Comparison of ENCODE assay signal across 1 cellular context in the genomic region with DNA sequence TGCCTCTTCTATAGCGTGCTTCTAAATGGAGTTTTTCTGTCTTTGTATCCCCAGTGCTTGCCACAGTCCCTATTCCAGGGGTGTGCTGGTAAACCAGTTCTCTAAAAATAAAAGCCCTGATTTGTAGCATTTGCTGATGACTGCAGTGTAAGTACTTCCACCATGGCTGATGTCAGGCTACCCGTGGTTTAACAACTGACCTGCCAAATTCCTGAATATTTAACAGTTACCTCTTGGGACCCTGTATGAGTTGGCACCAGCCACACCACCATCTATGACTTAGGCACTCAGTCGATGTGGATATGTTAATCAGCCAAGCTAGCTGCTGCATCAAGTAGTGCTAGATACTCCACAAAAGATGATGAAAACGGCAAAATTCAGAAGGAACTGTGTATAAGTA.
TF ChIP-seq lines count a peak whose summit lies in the region.

No MANE protein-coding gene starts in this region.

TF ChIP-seq in K562, 482 proteins besides CTCF, POLR2A, EP300 and RAD21:
- TF ChIP-seq, protein P1, sequence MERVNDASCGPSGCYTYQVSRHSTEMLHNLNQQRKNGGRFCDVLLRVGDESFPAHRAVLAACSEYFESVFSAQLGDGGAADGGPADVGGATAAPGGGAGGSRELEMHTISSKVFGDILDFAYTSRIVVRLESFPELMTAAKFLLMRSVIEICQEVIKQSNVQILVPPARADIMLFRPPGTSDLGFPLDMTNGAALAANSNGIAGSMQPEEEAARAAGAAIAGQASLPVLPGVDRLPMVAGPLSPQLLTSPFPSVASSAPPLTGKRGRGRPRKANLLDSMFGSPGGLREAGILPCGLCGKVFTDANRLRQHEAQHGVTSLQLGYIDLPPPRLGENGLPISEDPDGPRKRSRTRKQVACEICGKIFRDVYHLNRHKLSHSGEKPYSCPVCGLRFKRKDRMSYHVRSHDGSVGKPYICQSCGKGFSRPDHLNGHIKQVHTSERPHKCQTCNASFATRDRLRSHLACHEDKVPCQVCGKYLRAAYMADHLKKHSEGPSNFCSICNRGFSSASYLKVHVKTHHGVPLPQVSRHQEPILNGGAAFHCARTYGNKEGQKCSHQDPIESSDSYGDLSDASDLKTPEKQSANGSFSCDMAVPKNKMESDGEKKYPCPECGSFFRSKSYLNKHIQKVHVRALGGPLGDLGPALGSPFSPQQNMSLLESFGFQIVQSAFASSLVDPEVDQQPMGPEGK (CRISPR knock-in tag; IDR thresholded peaks at IDR 0.05; ENCODE audit: borderline replicate concordance), result no peak
- TF ChIP-seq CBX3 (IDR thresholded peaks at IDR 0.05; ENCODE audit: borderline replicate concordance in 1 of 2, low read length in 2 of 2) (no peak), HNRNPLL (IDR thresholded peaks at IDR 0.05; ENCODE audit: low read depth, low read length, poor library complexity, severe bottlenecking) (no peak)
